Comparison of ENCODE assay signal across 8 cellular contexts in genomic region chr14:22375321-22375930, GRCh38.
DNase-seq lines count a peak whose midpoint lies in the region; ATAC-seq and TF ChIP-seq lines count a peak whose summit lies in the region.

No MANE protein-coding gene starts in this region.

- H3K9me3 ChIP-seq in cardiac muscle cell (ENCODE audit: low read depth) (no peaks in the 10 kb centered on the region), right atrium auricular region (no peaks in the 10 kb centered on the region)

- in situ Hi-C loops in brain microvascular endothelial cell (cut with HindIII; ENCODE audit: low pct_ligation_motif_present, low sequenced_read_pairs) = no loop called here

- ATAC-seq in HG03378 (IDR thresholded peaks at IDR 0.05; ENCODE audit: unreplicated experiment) (no peak), GM18517 (IDR thresholded peaks at IDR 0.05; ENCODE audit: unreplicated experiment) (no peak)

- H3K36me3 ChIP-seq in cardiac muscle cell (no peaks in the 10 kb centered on the region), right atrium auricular region (no peaks in the 10 kb centered on the region), brain microvascular endothelial cell (replicated peaks) (no peaks in the 10 kb centered on the region)

- H3K4me1 ChIP-seq in cardiac muscle cell (ENCODE audit: low read depth) = no peaks in the 10 kb centered on the region
- no peaks in the 10 kb centered on the region for H3K4me1 ChIP-seq in right atrium auricular region

- H3K27me3 ChIP-seq in cardiac muscle cell (no peaks in the 10 kb centered on the region), right atrium auricular region (no peaks in the 10 kb centered on the region), brain microvascular endothelial cell (replicated peaks) (no peaks in the 10 kb centered on the region)

- TF ChIP-seq CTCF in cardiac muscle cell (IDR thresholded peaks at IDR 0.05; ENCODE audit: low read depth, low read length) (peak; percentile 57), right atrium auricular region (IDR thresholded peaks at IDR 0.05) (peak in 1 of 2 donors; percentile 75), brain microvascular endothelial cell (IDR thresholded peaks at IDR 0.05; ENCODE audit: low read depth, low read length, missing control alignments) (peak; percentile 52)

- DNase-seq in cardiac muscle cell (ENCODE audit: low read depth in 1 of 2, low spot score in 1 of 2) (peak; percentile 64 to 74), right atrium auricular region (ENCODE audit: low spot score) (no peak), NCI-H2196 treated with DMSO at 0.1 percent for 48 hours (lab: John Stamatoyannopoulos, UW; ENCODE audit: unreplicated experiment) (peak; percentile 17), brain microvascular endothelial cell (peak; percentile 56), medulla oblongata (ENCODE audit: extremely low spot score) (peak; percentile 81), NCI-H187 (lab: John Stamatoyannopoulos, UW) (no peak)

- no peak overlapping the region for H3K4me3 ChIP-seq in cardiac muscle cell
- H3K4me3 ChIP-seq in right atrium auricular region = no peak overlapping the region
- no peak overlapping the region for H3K4me3 ChIP-seq in brain microvascular endothelial cell (ENCODE audit: low read depth, low read length)

- H3K27ac ChIP-seq in cardiac muscle cell (no peak overlapping the region), right atrium auricular region (no peak overlapping the region), brain microvascular endothelial cell (no peak overlapping the region)

Comparison
In these comparisons a context has a peak if more than half of its experiments do, and no peak if none do; other contexts are left out.
1. DNase-seq: peak in cardiac muscle cell (2 of 2), NCI-H2196 treated with DMSO at 0.1 percent for 48 hours (single experiment), brain microvascular endothelial cell (single experiment) and medulla oblongata (single experiment); none in right atrium auricular region (single experiment) and NCI-H187 (0 of 2).